Comparison of ENCODE assay signal across 21 cellular contexts in the genomic region with DNA sequence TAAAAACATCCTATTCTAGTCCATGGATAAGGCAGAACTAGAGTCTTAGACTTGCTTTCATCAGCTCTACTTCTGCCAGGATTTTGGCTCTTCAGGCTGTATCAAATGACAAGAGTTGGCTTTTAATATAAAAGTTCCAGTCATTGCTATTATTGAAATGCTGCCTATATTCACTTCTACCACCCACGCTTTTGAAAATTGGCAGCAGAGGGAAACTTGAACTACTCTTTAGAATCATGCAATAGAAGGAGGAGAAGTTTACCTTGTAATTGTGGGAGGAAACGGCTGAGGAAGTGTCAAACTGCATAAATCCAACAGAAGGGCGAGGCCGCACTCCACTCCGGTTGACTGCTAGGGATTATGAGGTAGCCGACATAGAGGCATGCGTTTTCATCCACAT.
DNase-seq lines count a peak whose midpoint lies in the region; ATAC-seq, FAIRE-seq and TF ChIP-seq lines count a peak whose summit lies in the region.
"Had no signal": no experiment of that assay in that cellular context is flagged by ENCODE, and none has a peak within 500 bp of the region (broad histone marks: within the 10 kb centered on the region; RNA-seq: fewer than 3 reads in every experiment).

No MANE protein-coding gene starts in this region.

- intact Hi-C loops in thyroid gland (cut with DNase I), result no loop called here
- intact Hi-C loops in HepG2 (cut with micrococcal nuclease; ENCODE audit: unreplicated experiment), result no loop called here

- peak overlapping the region in 1 of 3 donors; percentile 24 for H3K27ac ChIP-seq in thyroid gland
- no peak overlapping the region for H3K27ac ChIP-seq in HepG2 (ENCODE audit: extremely low read length, insufficient read depth, low read length)
- no peak overlapping the region for H3K27ac ChIP-seq in WERI-Rb-1
- H3K27ac ChIP-seq: 22Rv1 had no signal

- H3K9ac ChIP-seq in HepG2 (ENCODE audit: insufficient read depth, low read depth, low read length), result no peak overlapping the region

- POLR2A ChIA-PET in HepG2 (lab: Yijun Ruan, JAX), result no interaction called here

- H3K9me3 ChIP-seq in thyroid gland (no peaks in the 10 kb centered on the region), HepG2 (ENCODE audit: low read length) (no peaks in the 10 kb centered on the region), WERI-Rb-1 (ENCODE audit: severe bottlenecking) (peaks cover 2% of the 10 kb centered on the region)
- H3K9me3 ChIP-seq: HAP-1 had no signal

- no peak overlapping the region for H2AFZ ChIP-seq in HepG2 (ENCODE audit: low read length)

- no peak for TF ChIP-seq RAD21 in HepG2 (CRISPR knock-in tag; IDR thresholded peaks at IDR 0.05)

- FAIRE-seq in bronchial epithelial cell (lab: Jason Lieb, UNC) (no peak), HepG2 (lab: Jason Lieb, UNC) (no peak)

- H3K79me2 ChIP-seq in HepG2 (ENCODE audit: insufficient read depth, low read length), result no peaks in the 10 kb centered on the region

- no peak overlapping the region for H3K4me3 ChIP-seq in bronchial epithelial cell (ENCODE audit: low read depth, low read length)
- no peak overlapping the region for H3K4me3 ChIP-seq in thyroid gland (replicated peaks in 1 of 3)
- H3K4me3 ChIP-seq in HepG2 (replicated peaks in 1 of 3; ENCODE audit: insufficient read depth in 1 of 3, low read depth in 2 of 3, low read length in 3 of 3), result no peak overlapping the region
- no peak overlapping the region for H3K4me3 ChIP-seq in WERI-Rb-1 (ENCODE audit: low read depth, low read length)
- H3K4me3 ChIP-seq: HAP-1 had no signal

- H3K36me3 ChIP-seq in bronchial epithelial cell (ENCODE audit: control insufficient read depth, insufficient read depth, low read length), result no peaks in the 10 kb centered on the region
- H3K36me3 ChIP-seq in thyroid gland, result no peaks in the 10 kb centered on the region
- no peaks in the 10 kb centered on the region for H3K36me3 ChIP-seq in HepG2 (replicated peaks in 1 of 2; ENCODE audit: control insufficient read depth in 1 of 2, insufficient read depth in 2 of 2, low read length in 2 of 2)
- H3K36me3 ChIP-seq in WERI-Rb-1, result no peaks in the 10 kb centered on the region
- H3K36me3 ChIP-seq: HAP-1 had no signal

- no peaks in the 10 kb centered on the region for H4K20me1 ChIP-seq in HepG2 (ENCODE audit: insufficient read depth, low read length)

- in situ Hi-C loops in HepG2 (cut with HindIII; ENCODE audit: extremely low pct_ligation_motif_present, low pct_unique_long_range_greater_than_20kb), result no loop called here

- DNase-seq in DMS79 treated with DMSO at 0.1 percent for 48 hours (lab: John Stamatoyannopoulos, UW), result peak; percentile 8
- DNase-seq in DMS79 (lab: John Stamatoyannopoulos, UW), result no peak
- peak; percentile 48 for DNase-seq in bronchial epithelial cell (ENCODE audit: low read depth)
- DNase-seq in iris pigment epithelial cell (ENCODE audit: low read depth), result peak; percentile 32
- DNase-seq in thyroid gland, result peak; percentile 41 to 63
- DNase-seq in HepG2 (ENCODE audit: low spot score), result no peak
- DNase-seq in WERI-Rb-1, result no peak
- DNase-seq in activated CD4-positive, alpha-beta T cell treated with anti-CD3 and anti-CD28 coated beads, Interleukin-2, amount 50 U/mL, for 48 hours, result no peak
- DNase-seq: activated CD4-positive, alpha-beta T cell treated with anti-CD3 and anti-CD28 coated beads for 4 hours; activated effector memory CD4-positive, alpha-beta T cell treated with anti-CD3 and anti-CD28 coated beads, Interleukin-2, amount 50 U/mL, for 16 hours; erythroblast; glutamatergic neuron; NCI-H1417 treated with DMSO at 0.1 percent for 48 hours; NCI-H2171; NCI-H774; SHP77; stimulated activated CD4-positive, alpha-beta T cell treated with anti-CD3 and anti-CD28 coated beads, Interleukin-4, amount 100 ng/mL, for 4 hours; stimulated activated naive CD8-positive, alpha-beta T cell treated with anti-CD3 and anti-CD28 coated beads, Interleukin-15, amount 100 ng/mL, for 72 hours; trophoblast cell had no signal

- no peak for TF ChIP-seq EP300 in HepG2 (IDR thresholded peaks at IDR 0.05; ENCODE audit: low read depth in 2 of 2, low read length in 2 of 2)
- TF ChIP-seq EP300 in HepG2 (CRISPR knock-in tag; IDR thresholded peaks at IDR 0.05; ENCODE audit: borderline replicate concordance), result no peak

- no TSS peak for BruUV-seq in HepG2 (replicated peaks; lab: Mats Ljungman, UMichigan)

- CTCF ChIA-PET in HepG2 (lab: Yijun Ruan, JAX; ENCODE audit: low intra/inter-chr PET ratio, low total read pairs), result no interaction called here

- no peaks in the 10 kb centered on the region for H3K27me3 ChIP-seq in bronchial epithelial cell (ENCODE audit: control insufficient read depth, insufficient read depth, low read length)
- no peaks in the 10 kb centered on the region for H3K27me3 ChIP-seq in thyroid gland
- H3K27me3 ChIP-seq in HepG2 (ENCODE audit: control insufficient read depth in 1 of 2, insufficient read depth in 2 of 2, low read length in 2 of 2), result no peaks in the 10 kb centered on the region; a peak in 1 of 5 replicates
- H3K27me3 ChIP-seq in WERI-Rb-1 (ENCODE audit: insufficient read depth, low read depth, severe bottlenecking), result no peaks in the 10 kb centered on the region

- 17 to 25% methylated on average over 7 of the region's 7 CpGs for WGBS in thyroid gland, 2 donors
- 66% methylated on average over 7 of the region's 7 CpGs for WGBS in HepG2 (ENCODE audit: low lambda C conversion rate)

- TF ChIP-seq CTCF in bronchial epithelial cell (IDR thresholded peaks at IDR 0.05; ENCODE audit: insufficient read depth, low read length, severe bottlenecking), result no peak
- no peak for TF ChIP-seq CTCF in thyroid gland (IDR thresholded peaks at IDR 0.05)
- TF ChIP-seq CTCF in HepG2 (CRISPR knock-in tag; IDR thresholded peaks at IDR 0.05), result no peak
- no peak for TF ChIP-seq CTCF in WERI-Rb-1 (IDR thresholded peaks at IDR 0.05; ENCODE audit: low read depth, low read length)

- no peak overlapping the region for H3K4me2 ChIP-seq in HepG2 (ENCODE audit: low read depth, low read length)

- no peak for TF ChIP-seq POLR2A in thyroid gland (IDR thresholded peaks at IDR 0.05)
- no peak for TF ChIP-seq POLR2A in HepG2 (IDR thresholded peaks at IDR 0.05; ENCODE audit: insufficient read depth in 1 of 2, low read depth in 2 of 2, low read length in 2 of 2)

- ATAC-seq in HepG2, result no peak
- ATAC-seq: stimulated activated naive CD8-positive, alpha-beta T cell treated with anti-CD3 and anti-CD28 coated beads, Interleukin-15, amount 100 ng/mL, for 72 hours had no signal

- H3K4me1 ChIP-seq in thyroid gland (peaks cover 3 to 20% of the 10 kb centered on the region in 2 donors), HepG2 (ENCODE audit: insufficient read depth, low read length) (0 out of 2 replicates have a peak, but pooled peaks cover 7% of the 10 kb centered on the region)

TF ChIP-seq in HepG2, 621 proteins besides CTCF, POLR2A, EP300 and RAD21:
- TF ChIP-seq RERE (CRISPR knock-in tag; IDR thresholded peaks at IDR 0.05; ENCODE audit: low read depth), result no peak
- TF ChIP-seq MED13 (CRISPR knock-in tag; IDR thresholded peaks at IDR 0.05), result no peak

Comparison
In these comparisons a context has a peak if more than half of its experiments do, and no peak if none do; other contexts are left out.
1. DNase-seq: peak in DMS79 treated with DMSO at 0.1 percent for 48 hours (single experiment), bronchial epithelial cell (single experiment), iris pigment epithelial cell (single experiment) and thyroid gland (2 of 2); none in DMS79 (single experiment), HepG2 (single experiment), WERI-Rb-1 (single experiment) and activated CD4-positive, alpha-beta T cell treated with anti-CD3 and anti-CD28 coated beads, Interleukin-2, amount 50 U/mL, for 48 hours (0 of 2).